ENCODE assay signal across 8 cellular contexts in the genomic region with DNA sequence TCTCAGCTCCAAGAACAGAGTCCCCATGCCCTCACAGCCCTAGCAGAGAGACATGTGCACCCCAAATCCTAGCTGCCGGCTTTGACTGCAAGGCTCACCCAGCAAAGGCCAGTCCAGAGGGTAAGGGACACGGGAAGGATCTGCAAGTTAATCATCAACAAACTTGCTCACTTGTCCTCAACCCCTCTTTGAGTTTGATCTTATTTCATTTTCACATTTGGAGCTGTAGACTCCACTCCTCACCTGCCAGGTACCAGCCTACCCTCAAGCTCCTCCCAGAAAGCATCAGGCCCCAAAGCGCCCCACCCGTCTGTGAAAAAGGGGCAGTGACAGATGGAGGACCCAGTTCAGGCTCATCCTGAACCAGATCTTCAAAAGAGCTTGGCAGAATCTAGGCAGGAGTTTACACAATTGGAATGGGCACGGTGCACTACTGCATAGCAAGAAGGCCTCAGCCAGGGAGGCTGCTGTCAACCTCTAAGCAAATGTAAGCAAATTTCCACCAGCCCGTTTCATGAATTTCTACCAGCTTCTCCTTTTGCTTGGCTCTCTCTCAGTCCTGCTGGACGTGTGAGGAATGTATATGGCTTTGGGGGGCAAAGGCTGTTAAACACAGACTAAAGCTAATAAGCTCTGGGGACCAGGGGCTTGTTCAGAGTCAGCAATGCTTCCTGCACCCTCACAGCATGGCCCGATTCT. TPM values are rescaled to one million over a fixed set of nuclear protein-coding genes. Genes with fewer than 3 reads are reported as not detected.
DNase-seq lines count a peak whose midpoint lies in the region; ATAC-seq lines count a peak whose summit lies in the region.
"Had no signal": no experiment of that assay in that cellular context is flagged by ENCODE, and none has a peak within 500 bp of the region (broad histone marks: within the 10 kb centered on the region; RNA-seq: fewer than 3 reads in every experiment).

No MANE protein-coding gene starts in this region.

- DNase-seq in NCI-H526 (lab: John Stamatoyannopoulos, UW) (peak; percentile 98 to 99), renal cortical epithelial cell (ENCODE audit: low read depth) (peak; percentile 24), iPS-NIHi7 (ENCODE audit: extremely low spot score) (no peak), hippocampal formation (lab: John Stamatoyannopoulos, UW) (no peak)
- DNase-seq: heart right ventricle had no signal

- H3K4me3 ChIP-seq in GM08714 (ENCODE audit: low read length): peak overlapping the region; percentile 12; the same call in 1 of the 2 replicates
- peak overlapping the region; percentile 51 for H3K4me3 ChIP-seq in duodenal mucosa (ENCODE audit: low read depth in 1 of 2, low read length in 2 of 2)

- peak overlapping the region; percentile 20 to 45 for H3K9ac ChIP-seq in duodenal mucosa (ENCODE audit: low read depth in 1 of 2, low read length in 2 of 2)

- H3K36me3 ChIP-seq in duodenal mucosa (ENCODE audit: control insufficient read depth in 1 of 2, insufficient read depth in 2 of 2, low read length in 2 of 2): peaks cover 13 to 36% of the 10 kb centered on the region in 2 donors

- peaks cover 83 to 89% of the 10 kb centered on the region in 2 donors for H3K4me1 ChIP-seq in duodenal mucosa (ENCODE audit: control insufficient read depth in 1 of 2, insufficient read depth in 2 of 2, low read length in 2 of 2)

- no peak for ATAC-seq in GM21528 (IDR thresholded peaks at IDR 0.05; ENCODE audit: low FRiP score, unreplicated experiment)
- ATAC-seq: heart right ventricle had no signal

- H3K9me3 ChIP-seq in duodenal mucosa (ENCODE audit: control insufficient read depth in 1 of 2, low read length in 2 of 2): no peaks in the 10 kb centered on the region
- H3K9me3 ChIP-seq: heart right ventricle had no signal

- H3K27me3 ChIP-seq in duodenal mucosa (ENCODE audit: control insufficient read depth in 1 of 2, insufficient read depth in 2 of 2, low read length in 2 of 2): no peaks in the 10 kb centered on the region
- H3K27me3 ChIP-seq: heart right ventricle had no signal

- no peak overlapping the region for H3K27ac ChIP-seq in duodenal mucosa (ENCODE audit: low read depth, low read length)

RNA-seq across cellular contexts. Expression of gene EHD1, which starts 5.5 kb away (rescaled TPM):
- total RNA-seq in renal cortical epithelial cell: 103 and 181 TPM in 2 replicates

RNA-seq across cellular contexts. Expression of gene CDC42BPG, which starts 28.5 kb away (rescaled TPM):
- 8.7 and 9.4 TPM in 2 replicates for total RNA-seq in renal cortical epithelial cell

RNA-seq across cellular contexts. Expression of gene ATG2A, which starts 44.1 kb away (rescaled TPM):
- total RNA-seq in renal cortical epithelial cell: 16.8 and 28.9 TPM in 2 replicates

RNA-seq across cellular contexts. Expression of gene PPP2R5B, which starts 51.5 kb away (rescaled TPM):
- 21.7 and 22.9 TPM in 2 replicates for total RNA-seq in renal cortical epithelial cell

Comparison
In these comparisons a context has a peak if more than half of its experiments do, and no peak if none do; other contexts are left out.
1. DNase-seq: peak in NCI-H526 (2 of 2) and renal cortical epithelial cell (single experiment); none in iPS-NIHi7 (single experiment) and hippocampal formation (0 of 2).